In genomic region chr16:1092685-1093283, GRCh38 we compare ENCODE assay signal across 7 cellular contexts. TPM values are rescaled to one million over a fixed set of nuclear protein-coding genes. Genes with fewer than 3 reads are reported as not detected.
"Had no signal": no experiment of that assay in that cellular context is flagged by ENCODE, and none has a peak within 500 bp of the region (broad histone marks: within the 10 kb centered on the region; RNA-seq: fewer than 3 reads in every experiment).

No MANE protein-coding gene starts in this region.

RNA-seq across cellular contexts. Expression of gene C1QTNF8, which starts 3.3 kb away (rescaled TPM):
- total RNA-seq: GM23248, GM23338, H1, H4, H7, H9, HFFc6 had no signal
- polyA plus RNA-seq: GM23248, GM23338, H1 had no signal

RNA-seq across cellular contexts. Expression of gene SSTR5, which starts 20.2 kb away (rescaled TPM):
- total RNA-seq: GM23248, H4, HFFc6 had no signal
- polyA plus RNA-seq: GM23248 had no signal
